In genomic region chr12:96167492-96167891, GRCh38 we compare ENCODE assay signal across 24 cellular contexts.
"Had no signal": no experiment of that assay in that cellular context is flagged by ENCODE, and none has a peak within 500 bp of the region (broad histone marks: within the 10 kb centered on the region; RNA-seq: fewer than 3 reads in every experiment).

No MANE protein-coding gene starts in this region.

- DNase-seq: central memory CD4-positive, alpha-beta T cell; colonic mucosa; effector CD8-positive, alpha-beta T cell; erythroblast; esophagus squamous epithelium; foreskin melanocyte; hippocampal formation; left cardiac atrium; left lung; naive B cell; psoas muscle; right lobe of liver; small intestine; stimulated activated CD4-positive, alpha-beta T cell treated with anti-CD3 and anti-CD28 coated beads, Interleukin-12 subunit alpha, Interleukin-12 subunit beta, amount 100 ng/mL, for 4 hours; stimulated activated CD4-positive, alpha-beta T cell treated with anti-CD3 and anti-CD28 coated beads, Interleukin-1b, Interleukin-23, amount 100 ng/mL, for 48 hours; stimulated activated CD4-positive, alpha-beta T cell treated with anti-CD3 and anti-CD28 coated beads, Interleukin-4, amount 100 ng/mL, for 1 hour; stimulated activated CD8-positive, alpha-beta memory T cell treated with anti-CD3 and anti-CD28 coated beads, Interleukin-4, amount 100 ng/mL, for 48 hours; stimulated activated naive CD4-positive, alpha-beta T cell; stimulated activated naive CD8-positive, alpha-beta T cell treated with anti-CD3 and anti-CD28 coated beads, Interleukin-15, amount 100 ng/mL, for 72 hours; trophoblast cell had no signal

- ATAC-seq: left cardiac atrium; left lung; natural killer cell treated with Interleukin-12 subunit alpha and Interleukin-12 subunit beta and Interleukin-15 and Interleukin-18, amount 100 ng/mL, for 72 hours; psoas muscle; right lobe of liver; stimulated activated naive CD8-positive, alpha-beta T cell treated with anti-CD3 and anti-CD28 coated beads, Interleukin-15, amount 100 ng/mL, for 72 hours had no signal

- H3K9me3 ChIP-seq: breast epithelium, colonic mucosa, esophagus squamous epithelium, left lung, psoas muscle, right lobe of liver, suprapubic skin had no signal

- H3K27ac ChIP-seq: colonic mucosa, psoas muscle, right lobe of liver, suprapubic skin had no signal

- H3K27me3 ChIP-seq: breast epithelium, colonic mucosa, esophagus squamous epithelium, left lung, right lobe of liver, suprapubic skin had no signal

- H3K4me3 ChIP-seq: breast epithelium, colonic mucosa, esophagus squamous epithelium, left lung, lung, psoas muscle, right lobe of liver, suprapubic skin had no signal

- H3K4me1 ChIP-seq: breast epithelium, colonic mucosa, psoas muscle, right lobe of liver, suprapubic skin had no signal

- H3K36me3 ChIP-seq: breast epithelium, colonic mucosa, esophagus squamous epithelium, left lung, right lobe of liver, suprapubic skin had no signal
